25 cellular contexts compared by ENCODE assay signal in the genomic region with DNA sequence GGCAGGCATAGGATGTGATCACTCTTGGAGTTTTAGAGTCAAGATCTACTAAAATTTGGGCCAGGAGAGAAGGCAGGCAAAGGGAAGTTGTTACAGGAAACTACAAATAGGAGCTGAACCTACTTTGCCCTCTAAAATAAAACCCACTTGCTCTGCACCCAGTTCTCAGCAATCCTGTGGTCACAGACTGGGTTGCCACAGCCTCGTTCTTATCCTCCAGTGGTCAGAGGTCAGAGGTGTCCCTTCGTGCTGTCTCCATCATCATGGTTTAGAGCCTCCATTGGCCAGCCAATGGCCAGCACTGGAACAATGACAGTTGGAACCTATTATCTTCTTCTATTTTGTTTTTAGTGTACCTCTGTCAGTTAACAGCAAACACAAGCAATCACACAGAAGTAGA.
"Had no signal": no experiment of that assay in that cellular context is flagged by ENCODE, and none has a peak within 500 bp of the region (broad histone marks: within the 10 kb centered on the region; RNA-seq: fewer than 3 reads in every experiment).

No MANE protein-coding gene starts in this region.

- ATAC-seq: activated T-cell treated with anti-CD3 and anti-CD28 coated beads, Interleukin-2, amount 50 U/mL, for 4 hours; foreskin keratinocyte; naive thymus-derived CD8-positive, alpha-beta T cell; T-cell had no signal

- H3K4me1 ChIP-seq: foreskin keratinocyte, left ventricle myocardium inferior, spleen had no signal

- H3K9ac ChIP-seq: neural progenitor cell had no signal

- H3K36me3 Mint-ChIP-seq: activated naive CD4-positive, alpha-beta T cell treated with anti-CD3 and anti-CD28 coated beads, Interleukin-2, amount 10 ng/mL, durations not matched to agents 7 days and 5 days; T-cell had no signal

- H3K4me3 Mint-ChIP-seq: activated naive CD4-positive, alpha-beta T cell treated with anti-CD3 and anti-CD28 coated beads, Interleukin-2, amount 10 ng/mL, durations not matched to agents 7 days and 5 days; activated T-cell treated with anti-CD3 and anti-CD28 coated beads, Interleukin-2, amount 50 U/mL, for 4 hours; immature natural killer cell; naive thymus-derived CD8-positive, alpha-beta T cell; neural progenitor cell; T-cell; T-helper 2 cell treated with Interferon-gamma antibody and Interleukin-4, amounts not matched to agents 5 μg/mL and 100 μg/mL, for 36 hours; type B pancreatic cell had no signal

- H3K27ac ChIP-seq: brain microvascular endothelial cell, foreskin keratinocyte, left ventricle myocardium inferior, neural progenitor cell, spleen had no signal

- H3K4me2 ChIP-seq: neural progenitor cell had no signal

- H3K9me3 Mint-ChIP-seq: activated T-cell treated with anti-CD3 and anti-CD28 coated beads, Interleukin-2, amount 50 U/mL, for 4 hours; activated T-helper 2 cell treated with anti-CD3 and anti-CD28 coated beads, Interferon-gamma antibody, Interleukin-2, Interleukin-4, amounts not matched to agents 10 μg/mL and 5 μg/mL and 100 μg/mL, durations not matched to agents 14 hours and 24 hours and 36 hours had no signal

- DNase-seq: activated CD4-positive, alpha-beta T cell treated with anti-CD3 and anti-CD28 coated beads, Interleukin-2, amount 50 U/mL, for 4 hours; activated CD8-positive, alpha-beta memory T cell treated with anti-CD3 and anti-CD28 coated beads for 24 hours; activated CD8-positive, alpha-beta memory T cell treated with anti-CD3 and anti-CD28 coated beads, Interleukin-2, amount 50 U/mL, for 4 hours; activated naive CD4-positive, alpha-beta T cell treated with anti-CD3 and anti-CD28 coated beads, Interleukin-2, amount 10 ng/mL, durations not matched to agents 7 days and 5 days; activated T-cell treated with anti-CD3 and anti-CD28 coated beads, Interleukin-2, amount 50 U/mL, for 4 hours; aorta; brain microvascular endothelial cell; caudate nucleus; dermis blood vessel endothelial cell; effector CD8-positive, alpha-beta T cell; erythroblast; foreskin keratinocyte; immature natural killer cell; left ventricle myocardium inferior; naive thymus-derived CD8-positive, alpha-beta T cell; spleen; stimulated activated CD4-positive, alpha-beta T cell treated with anti-CD3 and anti-CD28 coated beads, Interleukin-4, amount 100 ng/mL, for 24 hours; stimulated activated naive CD4-positive, alpha-beta T cell treated with Interleukin-2 at 50 U/mL for 16 hours; T-cell had no signal

- H3K36me3 ChIP-seq: brain microvascular endothelial cell, left ventricle myocardium inferior, neural progenitor cell, spleen, thoracic aorta had no signal

- H3K4me1 Mint-ChIP-seq: activated naive CD4-positive, alpha-beta T cell treated with anti-CD3 and anti-CD28 coated beads, Interleukin-2, amount 10 ng/mL, durations not matched to agents 7 days and 5 days; naive thymus-derived CD8-positive, alpha-beta T cell; T-cell had no signal

- H3K4me3 ChIP-seq: left ventricle myocardium inferior, neural progenitor cell, spleen, thoracic aorta had no signal

- H3K27ac Mint-ChIP-seq: activated naive CD4-positive, alpha-beta T cell treated with anti-CD3 and anti-CD28 coated beads, Interleukin-2, amount 10 ng/mL, durations not matched to agents 7 days and 5 days; activated T-helper 2 cell treated with anti-CD3 and anti-CD28 coated beads, Interferon-gamma antibody, Interleukin-2, Interleukin-4, amounts not matched to agents 10 μg/mL and 5 μg/mL and 100 μg/mL, durations not matched to agents 14 hours and 24 hours and 36 hours; naive thymus-derived CD8-positive, alpha-beta T cell; neural progenitor cell; progenitor cell of endocrine pancreas; T-cell; T-helper 2 cell treated with Interferon-gamma antibody and Interleukin-4, amounts not matched to agents 5 μg/mL and 100 μg/mL, for 36 hours; type B pancreatic cell had no signal

- H2AFZ ChIP-seq: neural progenitor cell had no signal

- H3K27me3 Mint-ChIP-seq: progenitor cell of endocrine pancreas, type B pancreatic cell had no signal

- H3K27me3 ChIP-seq: brain microvascular endothelial cell, neural progenitor cell, spleen had no signal
